Comparison of ENCODE assay signal across 8 cellular contexts in genomic region chr12:92408072-92408900, GRCh38.
DNase-seq lines count a peak whose midpoint lies in the region; ATAC-seq and TF ChIP-seq lines count a peak whose summit lies in the region.

No MANE protein-coding gene starts in this region.

- H3K27ac ChIP-seq in esophagus squamous epithelium (no peak overlapping the region), smooth muscle cell (ENCODE audit: low read depth) (no peak overlapping the region)

- peak; percentile 55 for TF ChIP-seq CTCF in GM13976 (IDR thresholded peaks at IDR 0.05; ENCODE audit: borderline replicate concordance, control extremely low read depth, extremely low read depth, insufficient read depth, missing control alignments)
- peak in 5 of 6 experiments; percentile 9 to 70 (median 36) for TF ChIP-seq CTCF in esophagus squamous epithelium (IDR thresholded peaks at IDR 0.05)
- peak; percentile 23 for TF ChIP-seq CTCF in smooth muscle cell (IDR thresholded peaks at IDR 0.05; ENCODE audit: borderline replicate concordance, insufficient read depth, poor library complexity, severe bottlenecking)

- no peak overlapping the region for H3K9ac ChIP-seq in smooth muscle cell (ENCODE audit: low read depth)

- TF ChIP-seq POLR2A in esophagus squamous epithelium (IDR thresholded peaks at IDR 0.05): no peak

- intact Hi-C loops in esophagus squamous epithelium (cut with DNase I): no loop called here
- intact Hi-C loops in sciatic nerve (cut with DNase I): no loop called here

- H3K36me3 ChIP-seq in esophagus squamous epithelium: no peaks in the 10 kb centered on the region
- no peaks in the 10 kb centered on the region for H3K36me3 ChIP-seq in smooth muscle cell (ENCODE audit: low read depth)

- H3K4me3 ChIP-seq in esophagus squamous epithelium: no peak overlapping the region
- no peak overlapping the region for H3K4me3 ChIP-seq in smooth muscle cell

- H3K9me3 ChIP-seq in esophagus squamous epithelium: no peaks in the 10 kb centered on the region
- no peaks in the 10 kb centered on the region for H3K9me3 ChIP-seq in smooth muscle cell (replicated peaks; ENCODE audit: low read depth)

- in situ Hi-C loops in GM13976 (cut with MboI; ENCODE audit: low sequenced_read_pairs, unreplicated experiment): loop anchor here (10.0 kb wide), 1 partner anchor 263 kb away; the partner anchor contains the start of gene BTG1

- H3K79me2 ChIP-seq in smooth muscle cell (ENCODE audit: low read depth): no peaks in the 10 kb centered on the region

- H2AFZ ChIP-seq in smooth muscle cell (ENCODE audit: low read depth): no peak overlapping the region

- H3K4me2 ChIP-seq in smooth muscle cell: no peak overlapping the region

- DNase-seq in AG08396 (ENCODE audit: low spot score) (peak; percentile 10), GM13976 (ENCODE audit: low spot score) (no peak), NAMALWA (ENCODE audit: low spot score) (peak; percentile 76), UCSD-AML1 (lab: John Stamatoyannopoulos, UW; ENCODE audit: unreplicated experiment) (peak; percentile 26), esophagus squamous epithelium (lab: John Stamatoyannopoulos, UW) (no peak), smooth muscle cell (lab: John Stamatoyannopoulos, UW; ENCODE audit: unreplicated experiment) (no peak), DMS114 treated with DMSO at 0.1 percent for 48 hours (lab: John Stamatoyannopoulos, UW; ENCODE audit: unreplicated experiment) (no peak), sciatic nerve (ENCODE audit: low spot score) (no peak)

- ATAC-seq in sciatic nerve: no peak

- H3K27me3 ChIP-seq in esophagus squamous epithelium (no peaks in the 10 kb centered on the region), smooth muscle cell (ENCODE audit: low read depth) (no peaks in the 10 kb centered on the region)

- H3K4me1 ChIP-seq in esophagus squamous epithelium: peaks cover 0 to 24% (median 5%) of the 10 kb centered on the region in 3 donors
- H3K4me1 ChIP-seq in smooth muscle cell (ENCODE audit: low read depth): peaks cover 3% of the 10 kb centered on the region

- H3F3A ChIP-seq in smooth muscle cell (ENCODE audit: low read depth): no peaks in the 10 kb centered on the region

- H4K20me1 ChIP-seq in smooth muscle cell (ENCODE audit: low read depth): no peaks in the 10 kb centered on the region

Comparison
In these comparisons a context has a peak if more than half of its experiments do, and no peak if none do; other contexts are left out.
1. DNase-seq: peak in AG08396 (single experiment), NAMALWA (single experiment) and UCSD-AML1 (single experiment); none in GM13976 (single experiment), esophagus squamous epithelium (single experiment), smooth muscle cell (single experiment), DMS114 treated with DMSO at 0.1 percent for 48 hours (single experiment) and sciatic nerve (single experiment).
2. Peak in every context shown above with its lines, with median percentiles within 50 percentile points of each other: CTCF ChIP-seq.